12 cellular contexts compared by ENCODE assay signal in genomic region chr9:128104171-128104618, GRCh38. TPM values are rescaled to one million over a fixed set of nuclear protein-coding genes. Genes with fewer than 3 reads are reported as not detected.
DNase-seq lines count a peak whose midpoint lies in the region; ATAC-seq, FAIRE-seq and TF ChIP-seq lines count a peak whose summit lies in the region.
"Had no signal": no experiment of that assay in that cellular context is flagged by ENCODE, and none has a peak within 500 bp of the region (broad histone marks: within the 10 kb centered on the region; RNA-seq: fewer than 3 reads in every experiment).

No MANE protein-coding gene starts in this region.

- H2BK5ac ChIP-seq in mesendoderm (ENCODE audit: low read length) = no peak overlapping the region

- no peaks in the 10 kb centered on the region for H3K9me3 ChIP-seq in SJCRH30 (replicated peaks)
- H3K9me3 ChIP-seq in kidney (ENCODE audit: control insufficient read depth in 1 of 2, low read length in 2 of 2) = no peaks in the 10 kb centered on the region

- H3K79me1 ChIP-seq in mesendoderm (ENCODE audit: low read length) = peaks cover 17% of the 10 kb centered on the region

- peak overlapping the region in 1 of 2 donors; percentile 47 for H3K9ac ChIP-seq in kidney (ENCODE audit: low read length in 2 of 2)
- no peak overlapping the region for H3K9ac ChIP-seq in mesendoderm (ENCODE audit: low read length)

- H2BK15ac ChIP-seq in mesendoderm (replicated peaks; ENCODE audit: low read depth) = no peak overlapping the region

- H4K8ac ChIP-seq in mesendoderm (ENCODE audit: low read depth, low read length) = no peak overlapping the region

- H2AK5ac ChIP-seq in mesendoderm (ENCODE audit: low read length) = no peak overlapping the region

- no peak for TF ChIP-seq CTCF in kidney (IDR thresholded peaks at IDR 0.05; ENCODE audit: borderline replicate concordance, extremely low read depth, insufficient read depth)

- peaks cover 28% of the 10 kb centered on the region for H3K4me1 ChIP-seq in SJCRH30
- peaks cover 49 to 51% of the 10 kb centered on the region in 2 donors for H3K4me1 ChIP-seq in kidney (ENCODE audit: control insufficient read depth in 1 of 2, insufficient read depth in 1 of 2, low read depth in 1 of 2, low read length in 2 of 2)
- peaks cover 6% of the 10 kb centered on the region for H3K4me1 ChIP-seq in mesendoderm (ENCODE audit: control insufficient read depth, low read depth, low read length)

- H3K4me2 ChIP-seq in mesendoderm (ENCODE audit: low read length) = no peak overlapping the region

- no peak overlapping the region for H3K4ac ChIP-seq in mesendoderm (ENCODE audit: low read depth, low read length)

- ATAC-seq in stimulated activated naive B cell treated with anti-CD40 and anti-IgM and Interleukin-4, amounts not matched to agents 10 μg/mL and 1 μg/mL and 100 μg/mL, for 72 hours (replicated peaks) = no peak
- no peak for ATAC-seq in GM21360 (IDR thresholded peaks at IDR 0.05; ENCODE audit: unreplicated experiment)
- ATAC-seq: natural killer cell treated with Interleukin-12 subunit alpha and Interleukin-12 subunit beta and Interleukin-15 and Interleukin-18, amount 100 ng/mL, for 72 hours had no signal

- peak overlapping the region; percentile 55 for H3K27ac ChIP-seq in SJCRH30
- peak overlapping the region; percentile 86 to 98 for H3K27ac ChIP-seq in kidney (ENCODE audit: low read depth in 2 of 2, low read length in 2 of 2)
- H3K27ac ChIP-seq in mesendoderm (ENCODE audit: low read depth, low read length) = no peak overlapping the region

- no peak overlapping the region for H3K23ac ChIP-seq in mesendoderm (ENCODE audit: low read length)

- no peak overlapping the region for H3K56ac ChIP-seq in mesendoderm (ENCODE audit: low read length)

- DNase-seq in NCI-H1417 (lab: John Stamatoyannopoulos, UW) (peak in 2 of 3 experiments; percentile 53 to 75), NCI-H1417 treated with DMSO at 0.1 percent for 48 hours (lab: John Stamatoyannopoulos, UW) (no peak), SJCRH30 (peak; percentile 95 to 96), kidney (peak; percentile 48), hippocampal formation (lab: John Stamatoyannopoulos, UW) (no peak), mesendoderm (no peak)
- DNase-seq in stimulated activated naive B cell treated with anti-CD40 and anti-IgM and Interleukin-4, amounts not matched to agents 10 μg/mL and 1 μg/mL and 100 μg/mL, for 72 hours = no peak
- DNase-seq: Karpas-422, OCI-M1 had no signal

- H3K27me3 ChIP-seq in SJCRH30 = no peaks in the 10 kb centered on the region
- H3K27me3 ChIP-seq in mesendoderm (ENCODE audit: insufficient read depth, low read length, poor library complexity) = no peaks in the 10 kb centered on the region

- H2BK120ac ChIP-seq in mesendoderm (ENCODE audit: low read depth, low read length) = no peak overlapping the region

- peak overlapping the region; percentile 65 for H3K27ac Mint-ChIP-seq in stimulated activated naive B cell treated with anti-CD40 and anti-IgM and Interleukin-4, amounts not matched to agents 10 μg/mL and 1 μg/mL and 100 μg/mL, for 72 hours
- H3K27ac Mint-ChIP-seq: natural killer cell treated with Interleukin-12 subunit alpha and Interleukin-12 subunit beta and Interleukin-15 and Interleukin-18, amount 100 ng/mL, for 72 hours had no signal

- no peak overlapping the region for H3K18ac ChIP-seq in mesendoderm (ENCODE audit: low read length)

- H3K36me3 ChIP-seq in SJCRH30 (peaks cover 51% of the 10 kb centered on the region), kidney (ENCODE audit: control insufficient read depth in 1 of 2, insufficient read depth in 2 of 2, low read length in 2 of 2) (peaks cover 40 to 58% of the 10 kb centered on the region in 2 donors), mesendoderm (ENCODE audit: control insufficient read depth, insufficient read depth, low read length) (peaks cover 8% of the 10 kb centered on the region)

- no CpG with 5 or more reads among the region's 6 CpGs for WGBS in mesendoderm (ENCODE audit: extremely low coverage, insufficient coverage, low lambda C conversion rate)

- H4K5ac ChIP-seq in mesendoderm (ENCODE audit: low read length) = no peak overlapping the region

- peaks cover 11% of the 10 kb centered on the region for H3K79me2 ChIP-seq in mesendoderm (ENCODE audit: control insufficient read depth, insufficient read depth, low read length)

- no peaks in the 10 kb centered on the region for H3K27me3 Mint-ChIP-seq in stimulated activated naive B cell treated with anti-CD40 and anti-IgM and Interleukin-4, amounts not matched to agents 10 μg/mL and 1 μg/mL and 100 μg/mL, for 72 hours
- H3K27me3 Mint-ChIP-seq: natural killer cell treated with Interleukin-12 subunit alpha and Interleukin-12 subunit beta and Interleukin-15 and Interleukin-18, amount 100 ng/mL, for 72 hours had no signal

- H3K4me3 ChIP-seq in SJCRH30 (no peak overlapping the region), kidney (ENCODE audit: low read length in 2 of 2) (peak overlapping the region; percentile 9 to 11), mesendoderm (ENCODE audit: low read length) (no peak overlapping the region)

- intact Hi-C loops in kidney (cut with DNase I) = no loop called here

- H3K4me3 Mint-ChIP-seq in stimulated activated naive B cell treated with anti-CD40 and anti-IgM and Interleukin-4, amounts not matched to agents 10 μg/mL and 1 μg/mL and 100 μg/mL, for 72 hours = no peak overlapping the region
- H3K4me3 Mint-ChIP-seq: natural killer cell treated with Interleukin-12 subunit alpha and Interleukin-12 subunit beta and Interleukin-15 and Interleukin-18, amount 100 ng/mL, for 72 hours had no signal

- no peak for FAIRE-seq in kidney (lab: Jason Lieb, UNC)
- FAIRE-seq: A204.1 had no signal

- H3K36me3 Mint-ChIP-seq in stimulated activated naive B cell treated with anti-CD40 and anti-IgM and Interleukin-4, amounts not matched to agents 10 μg/mL and 1 μg/mL and 100 μg/mL, for 72 hours = peaks cover 52 to 59% of the 10 kb centered on the region in 2 donors
- H3K36me3 Mint-ChIP-seq: natural killer cell treated with Interleukin-12 subunit alpha and Interleukin-12 subunit beta and Interleukin-15 and Interleukin-18, amount 100 ng/mL, for 72 hours had no signal

- H3K4me1 Mint-ChIP-seq in stimulated activated naive B cell treated with anti-CD40 and anti-IgM and Interleukin-4, amounts not matched to agents 10 μg/mL and 1 μg/mL and 100 μg/mL, for 72 hours = peaks cover 18 to 32% of the 10 kb centered on the region in 2 donors

- no peaks in the 10 kb centered on the region for H3K9me3 Mint-ChIP-seq in stimulated activated naive B cell treated with anti-CD40 and anti-IgM and Interleukin-4, amounts not matched to agents 10 μg/mL and 1 μg/mL and 100 μg/mL, for 72 hours
- H3K9me3 Mint-ChIP-seq: natural killer cell treated with Interleukin-12 subunit alpha and Interleukin-12 subunit beta and Interleukin-15 and Interleukin-18, amount 100 ng/mL, for 72 hours had no signal

RNA-seq across cellular contexts. Expression of gene PTGES2, which starts 23.3 kb away (rescaled TPM):
- total RNA-seq in SJCRH30 (2014; rRNA removed; shearing (Covaris generic)) = 53.8 and 56.7 TPM in 2 replicates
- 64.1 TPM for total RNA-seq in kidney
- 117 TPM for polyA plus RNA-seq in kidney (ENCODE audit: insufficient read depth, low read depth, low replicate concordance)
- 52.1 TPM for polyA plus RNA-seq in mesendoderm (2013, experiment 1 of 2)
- 53.5 TPM for polyA plus RNA-seq in mesendoderm (2013, experiment 2 of 2)

RNA-seq across cellular contexts. Expression of gene SLC25A25, which starts 36.2 kb away (rescaled TPM):
- 24.1 and 29.3 TPM in 2 replicates for total RNA-seq in SJCRH30 (2014; rRNA removed; shearing (Covaris generic))
- 24.9 TPM for total RNA-seq in kidney
- 20.4 TPM for polyA plus RNA-seq in kidney (ENCODE audit: insufficient read depth, low read depth, low replicate concordance)
- 11.9 TPM for polyA plus RNA-seq in mesendoderm (2013, experiment 1 of 2)
- polyA plus RNA-seq in mesendoderm (2013, experiment 2 of 2) = 12.3 TPM

RNA-seq across cellular contexts. Expression of gene NAIF1, which starts 37.1 kb away (rescaled TPM):
- 8.5 and 9.0 TPM in 2 replicates for total RNA-seq in SJCRH30 (2014; rRNA removed; shearing (Covaris generic))
- total RNA-seq in kidney = 12.3 TPM
- polyA plus RNA-seq in kidney (ENCODE audit: insufficient read depth, low read depth, low replicate concordance) = 9.7 TPM
- 5.7 TPM for polyA plus RNA-seq in mesendoderm (2013, experiment 1 of 2)
- polyA plus RNA-seq in mesendoderm (2013, experiment 2 of 2) = 4.9 TPM

RNA-seq across cellular contexts. Expression of gene LCN2, which starts 45.1 kb away (rescaled TPM):
- total RNA-seq in SJCRH30 (2014; rRNA removed; shearing (Covaris generic)) = not detected in 2 replicates
- total RNA-seq in kidney = 198 TPM
- 8.2 TPM for polyA plus RNA-seq in kidney (ENCODE audit: insufficient read depth, low read depth, low replicate concordance)
- 0.58 TPM for polyA plus RNA-seq in mesendoderm (2013, experiment 1 of 2)
- polyA plus RNA-seq in mesendoderm (2013, experiment 2 of 2) = 0.48 TPM
- total RNA-seq: natural killer cell treated with Interleukin-12 subunit alpha and Interleukin-12 subunit beta and Interleukin-15 and Interleukin-18, amount 100 ng/mL, for 72 hours had no signal

RNA-seq across cellular contexts. Expression of gene BBLN, which starts 55.9 kb away (rescaled TPM):
- total RNA-seq in SJCRH30 (2014; rRNA removed; shearing (Covaris generic)) = 33.6 and 42.7 TPM in 2 replicates
- 55.6 TPM for total RNA-seq in kidney
- 192 TPM for polyA plus RNA-seq in kidney (ENCODE audit: insufficient read depth, low read depth, low replicate concordance)
- 55.7 TPM for polyA plus RNA-seq in mesendoderm (2013, experiment 1 of 2)
- 57.0 TPM for polyA plus RNA-seq in mesendoderm (2013, experiment 2 of 2)

Comparison
In these comparisons a context has a peak if more than half of its experiments do, and no peak if none do; other contexts are left out.
1. DNase-seq: peak in NCI-H1417 (2 of 3), SJCRH30 (2 of 2) and kidney (single experiment); none in NCI-H1417 treated with DMSO at 0.1 percent for 48 hours (single experiment), stimulated activated naive B cell treated with anti-CD40 and anti-IgM and Interleukin-4, amounts not matched to agents 10 μg/mL and 1 μg/mL and 100 μg/mL, for 72 hours (single experiment), hippocampal formation (0 of 2) and mesendoderm (single experiment).
2. H3K4me3 ChIP-seq: peak in kidney (2 of 2); none in SJCRH30 (single experiment) and mesendoderm (single experiment).